Comparison of ENCODE assay signal across 26 cellular contexts in the genomic region with DNA sequence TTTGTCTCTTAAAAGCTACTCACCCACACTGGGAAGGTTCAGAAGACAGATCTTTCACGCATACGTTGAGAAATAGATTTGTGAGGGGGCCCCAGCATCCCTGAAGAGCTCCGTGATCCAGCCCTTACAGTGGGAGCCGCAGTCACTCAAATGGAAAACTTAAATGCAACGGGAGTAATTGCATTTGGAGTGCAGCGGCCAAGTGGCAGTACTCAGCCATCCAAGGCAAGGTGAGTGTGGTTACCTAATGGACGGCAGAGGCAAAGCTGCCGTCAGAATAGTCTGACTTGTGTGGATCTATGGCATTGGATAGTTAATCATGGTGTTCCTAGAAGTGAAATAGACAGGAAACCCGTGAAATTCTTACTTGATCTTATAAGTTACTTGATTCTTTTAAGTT.
"Had no signal": no experiment of that assay in that cellular context is flagged by ENCODE, and none has a peak within 500 bp of the region (broad histone marks: within the 10 kb centered on the region; RNA-seq: fewer than 3 reads in every experiment).

No MANE protein-coding gene starts in this region.

- H3K4me3 ChIP-seq: body of pancreas, cardiac muscle cell, gastroesophageal sphincter, sigmoid colon, testis had no signal

- H3K9me3 Mint-ChIP-seq: activated B cell treated with CpG ODN at 0.5 μM for 24 hours; activated naive CD8-positive, alpha-beta T cell treated with anti-CD3 and anti-CD28 coated beads, Interleukin-2, amount 50 U/mL, for 24 hours; activated T-cell treated with anti-CD3 and anti-CD28 coated beads, Interleukin-2, amount 50 U/mL, for 24 hours; endodermal cell; memory B cell; neural crest cell; T-helper 1 cell treated with Interleukin-12 subunit alpha and Interleukin-12 subunit beta and Interleukin-4 antibody, amounts not matched to agents 30 μg/mL and 1 μg/mL, for 36 hours had no signal

- H3K4me3 Mint-ChIP-seq: activated B cell treated with CpG ODN at 0.5 μM for 24 hours; activated CD4-positive, alpha-beta T cell treated with anti-CD3 and anti-CD28 coated beads for 36 hours; activated naive CD8-positive, alpha-beta T cell treated with anti-CD3 and anti-CD28 coated beads, Interleukin-2, amount 50 U/mL, for 24 hours; activated T-cell treated with anti-CD3 and anti-CD28 coated beads, Interleukin-2, amount 50 U/mL, for 24 hours; endodermal cell; memory B cell; neural crest cell; stimulated activated naive B cell treated with anti-CD40 and anti-IgM and Interleukin-4, amounts not matched to agents 10 μg/mL and 1 μg/mL and 100 μg/mL, for 72 hours; T-helper 1 cell treated with Interleukin-12 subunit alpha and Interleukin-12 subunit beta and Interleukin-4 antibody, amounts not matched to agents 30 μg/mL and 1 μg/mL, for 36 hours had no signal

- H3K9me3 ChIP-seq: body of pancreas, gastroesophageal sphincter, sigmoid colon, testis had no signal

- H3K36me3 ChIP-seq: cardiac muscle cell, sigmoid colon had no signal

- H3K27ac ChIP-seq: body of pancreas, cardiac muscle cell, testis had no signal

- H3K27me3 Mint-ChIP-seq: activated B cell treated with CpG ODN at 0.5 μM for 24 hours; activated CD4-positive, alpha-beta T cell treated with anti-CD3 and anti-CD28 coated beads for 36 hours; activated naive CD8-positive, alpha-beta T cell treated with anti-CD3 and anti-CD28 coated beads, Interleukin-2, amount 50 U/mL, for 24 hours; activated T-cell treated with anti-CD3 and anti-CD28 coated beads, Interleukin-2, amount 50 U/mL, for 24 hours; memory B cell; stimulated activated naive B cell treated with anti-CD40 and anti-IgM and Interleukin-4, amounts not matched to agents 10 μg/mL and 1 μg/mL and 100 μg/mL, for 72 hours had no signal

- ATAC-seq: activated CD4-positive, alpha-beta T cell treated with anti-CD3 and anti-CD28 coated beads for 36 hours; activated naive CD8-positive, alpha-beta T cell treated with anti-CD3 and anti-CD28 coated beads, Interleukin-2, amount 50 U/mL, for 24 hours; body of pancreas; gastroesophageal sphincter; left cardiac atrium; stimulated activated naive B cell treated with anti-CD40 and anti-IgM and Interleukin-4, amounts not matched to agents 10 μg/mL and 1 μg/mL and 100 μg/mL, for 72 hours had no signal

- H3K36me3 Mint-ChIP-seq: memory B cell; stimulated activated naive B cell treated with anti-CD40 and anti-IgM and Interleukin-4, amounts not matched to agents 10 μg/mL and 1 μg/mL and 100 μg/mL, for 72 hours had no signal

- DNase-seq: activated B cell treated with CpG ODN at 0.5 μM for 24 hours; activated CD4-positive, alpha-beta T cell treated with anti-CD3 and anti-CD28 coated beads for 36 hours; activated CD4-positive, alpha-beta T cell treated with anti-CD3 and anti-CD28 coated beads, Interleukin-2, amount 50 U/mL, for 4 hours; activated CD8-positive, alpha-beta memory T cell treated with anti-CD3 and anti-CD28 coated beads for 24 hours; activated CD8-positive, alpha-beta memory T cell treated with anti-CD3 and anti-CD28 coated beads, Interleukin-2, amount 50 U/mL, for 4 hours; activated effector memory CD4-positive, alpha-beta T cell treated with anti-CD3 and anti-CD28 coated beads, Interleukin-2, amount 50 U/mL, for 16 hours; activated naive CD4-positive, alpha-beta T cell treated with anti-CD3 and anti-CD28 coated beads, Interleukin-2, amount 50 U/mL, for 16 hours; activated naive CD8-positive, alpha-beta T cell treated with anti-CD3 and anti-CD28 coated beads, Interleukin-2, amount 50 U/mL, for 24 hours; activated T-cell treated with anti-CD3 and anti-CD28 coated beads, Interleukin-2, amount 50 U/mL, for 24 hours; body of pancreas; cortex of kidney; endodermal cell; head of caudate nucleus; left cardiac atrium; occipital lobe; retina; sigmoid colon; stimulated activated CD4-positive, alpha-beta T cell treated with anti-CD3 and anti-CD28 coated beads, Interleukin-2, amount 100 ng/mL, for 48 hours; stimulated activated CD8-positive, alpha-beta memory T cell treated with anti-CD3 and anti-CD28 coated beads, Interleukin-4, amount 100 ng/mL, for 48 hours; stimulated activated naive B cell treated with anti-CD40 and anti-IgM and Interleukin-4, amounts not matched to agents 10 μg/mL and 1 μg/mL and 100 μg/mL, for 72 hours; testis had no signal

- H3K27ac Mint-ChIP-seq: activated B cell treated with CpG ODN at 0.5 μM for 24 hours; activated CD4-positive, alpha-beta T cell treated with anti-CD3 and anti-CD28 coated beads for 36 hours; activated naive CD8-positive, alpha-beta T cell treated with anti-CD3 and anti-CD28 coated beads, Interleukin-2, amount 50 U/mL, for 24 hours; activated T-cell treated with anti-CD3 and anti-CD28 coated beads, Interleukin-2, amount 50 U/mL, for 24 hours; endodermal cell; memory B cell; stimulated activated naive B cell treated with anti-CD40 and anti-IgM and Interleukin-4, amounts not matched to agents 10 μg/mL and 1 μg/mL and 100 μg/mL, for 72 hours; T-helper 1 cell treated with Interleukin-12 subunit alpha and Interleukin-12 subunit beta and Interleukin-4 antibody, amounts not matched to agents 30 μg/mL and 1 μg/mL, for 36 hours had no signal

- H3K27me3 ChIP-seq: body of pancreas, cardiac muscle cell, gastroesophageal sphincter, sigmoid colon, testis had no signal
